ENCODE assay signal across 8 cellular contexts in the genomic region with DNA sequence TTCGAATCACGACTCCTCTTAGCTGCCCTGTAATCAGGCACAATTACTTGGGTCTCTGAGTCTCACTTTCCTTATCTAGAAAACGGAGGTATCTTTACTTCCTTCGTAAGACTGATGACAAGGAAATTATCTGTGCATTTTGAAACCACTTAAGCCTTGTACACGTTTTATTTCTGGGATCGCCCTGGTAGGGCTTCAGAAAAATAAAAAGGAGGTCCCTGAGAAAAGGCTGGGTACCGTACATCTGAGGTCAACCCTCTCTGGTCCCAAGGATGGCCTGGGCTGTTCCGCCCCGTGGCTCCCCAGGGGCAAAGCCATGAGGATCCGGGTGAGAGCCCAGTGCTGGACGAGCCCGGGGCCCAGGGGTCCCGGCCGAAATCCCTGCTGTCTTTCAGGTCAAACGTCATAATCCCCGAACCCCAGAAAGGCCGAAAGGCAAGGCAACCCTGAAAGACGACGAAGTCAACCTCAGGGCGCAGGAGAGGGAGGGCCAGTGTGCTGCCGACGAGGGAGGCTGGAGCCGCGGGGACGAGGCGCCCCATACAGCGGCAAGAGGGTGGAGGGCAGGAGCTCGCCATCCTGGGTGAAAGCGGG. TPM values are rescaled to one million over a fixed set of nuclear protein-coding genes. Genes with fewer than 3 reads are reported as not detected.
A peak's percentile ranks its signal among the peaks of the same experiment; 100 is the strongest.
DNase-seq lines count a peak whose midpoint lies in the region; ATAC-seq and TF ChIP-seq lines count a peak whose summit lies in the region.

No MANE protein-coding gene starts in this region.

- H3K4me3 ChIP-seq in OCI-LY3 (ENCODE audit: low read length): peak overlapping the region; percentile 84
- peak overlapping the region; percentile 89 for H3K4me3 ChIP-seq in epithelial cell of proximal tubule (ENCODE audit: low read depth, low read length)

- peak overlapping the region; percentile 100 for H3K27ac Mint-ChIP-seq in osteocyte (ENCODE audit: unreplicated experiment)

- H3K36me3 ChIP-seq in OCI-LY3 (replicated peaks; ENCODE audit: low read depth, low read length): peaks cover 36% of the 10 kb centered on the region

- peaks cover 38% of the 10 kb centered on the region for H4K20me1 ChIP-seq in OCI-LY3 (ENCODE audit: insufficient read depth, low read length)

- H3K9me3 ChIP-seq in OCI-LY3 (ENCODE audit: insufficient read depth, low read length): no peaks in the 10 kb centered on the region

- TF ChIP-seq CTCF in OCI-LY3 (IDR thresholded peaks at IDR 0.05; ENCODE audit: low read depth, low read length): no peak
- no peak for TF ChIP-seq CTCF in epithelial cell of proximal tubule (conservative IDR thresholded peaks at IDR 0.05; ENCODE audit: low read depth, low read length)
- no peak for TF ChIP-seq CTCF in osteocyte (IDR thresholded peaks at IDR 0.05)

- H3K27me3 ChIP-seq in OCI-LY3 (ENCODE audit: low read depth, low read length): no peaks in the 10 kb centered on the region

- H2AFZ ChIP-seq in OCI-LY3 (ENCODE audit: low read depth, low read length): no peak overlapping the region

- H3K36me3 Mint-ChIP-seq in osteocyte (ENCODE audit: unreplicated experiment): peaks cover 18% of the 10 kb centered on the region

- DNase-seq in cardiac septum (ENCODE audit: low spot score) (peak; percentile 74), Right ventricle myocardium inferior (ENCODE audit: missing footprints) (no peak), epithelial cell of proximal tubule (ENCODE audit: low read depth) (no peak), osteocyte (ENCODE audit: extremely low spot score, unreplicated experiment) (no peak), NCI-H2081 treated with DMSO at 0.1 percent for 48 hours (lab: John Stamatoyannopoulos, UW) (no peak), D341Med (ENCODE audit: low spot score) (no peak)

- no peaks in the 10 kb centered on the region for H3K9me3 Mint-ChIP-seq in osteocyte (ENCODE audit: unreplicated experiment)

- peaks cover 40% of the 10 kb centered on the region for H3K4me1 Mint-ChIP-seq in osteocyte (ENCODE audit: unreplicated experiment)

- H3K4me1 ChIP-seq in OCI-LY3 (ENCODE audit: low read length): peaks cover 34% of the 10 kb centered on the region

- peak overlapping the region; percentile 98 for H3K4me2 ChIP-seq in OCI-LY3 (ENCODE audit: low read length)

- H3K9ac ChIP-seq in OCI-LY3 (ENCODE audit: low read length): peak overlapping the region; percentile 96

- intact Hi-C loops in cardiac septum (cut with DNase I) (no loop called here), Right ventricle myocardium inferior (cut with DNase I) (loop anchor here (2.0 kb wide), 1 partner anchor 36 kb away; no protein-coding TSS in a partner anchor)

- H3K27me3 Mint-ChIP-seq in osteocyte (ENCODE audit: unreplicated experiment): no peaks in the 10 kb centered on the region

- peaks cover 61% of the 10 kb centered on the region for H3K79me2 ChIP-seq in OCI-LY3 (ENCODE audit: low read length)

- H3K4me3 Mint-ChIP-seq in osteocyte (ENCODE audit: unreplicated experiment): peak overlapping the region; percentile 95

- ATAC-seq in Right ventricle myocardium inferior (no peak), GM19467 (IDR thresholded peaks at IDR 0.05; ENCODE audit: unreplicated experiment) (no peak)

- H3K27ac ChIP-seq in OCI-LY3 (ENCODE audit: low read length): peak overlapping the region; percentile 97

RNA-seq across cellular contexts. Expression of a gene that starts 0.7 kb away (rescaled TPM):
- 158 TPM for total RNA-seq in cardiac septum
- total RNA-seq in Right ventricle myocardium inferior: 86.8 TPM
- 67.2 and 83.8 TPM in 2 replicates for total RNA-seq in epithelial cell of proximal tubule
- total RNA-seq in osteocyte: 334 and 346 TPM in 2 replicates

RNA-seq across cellular contexts. Expression of a gene that starts 23.3 kb away (rescaled TPM):
- 3.2 TPM for total RNA-seq in cardiac septum
- 9.1 TPM for total RNA-seq in Right ventricle myocardium inferior
- 22.0 and 43.5 TPM in 2 replicates for total RNA-seq in epithelial cell of proximal tubule
- 5.5 and 6.1 TPM in 2 replicates for total RNA-seq in osteocyte

RNA-seq across cellular contexts. Expression of a gene that starts 29.4 kb away (rescaled TPM):
- total RNA-seq in cardiac septum (1.1 TPM), Right ventricle myocardium inferior (3.0 TPM), epithelial cell of proximal tubule (0.29 and 1.3 TPM in 2 replicates), osteocyte (0.67 and 0.76 TPM in 2 replicates)

RNA-seq across cellular contexts. Expression of a gene that starts 34.7 kb away (rescaled TPM):
- total RNA-seq in cardiac septum: 2.4 TPM
- total RNA-seq in Right ventricle myocardium inferior: 2.1 TPM
- not detected in 2 replicates for total RNA-seq in epithelial cell of proximal tubule
- not detected in 2 replicates for total RNA-seq in osteocyte

RNA-seq across cellular contexts. Expression of a gene that starts 37.7 kb away (rescaled TPM):
- total RNA-seq in cardiac septum (not detected), Right ventricle myocardium inferior (not detected), epithelial cell of proximal tubule (not detected in 2 replicates), osteocyte (not detected in 2 replicates)
